19 cellular contexts compared by ENCODE assay signal in the genomic region with DNA sequence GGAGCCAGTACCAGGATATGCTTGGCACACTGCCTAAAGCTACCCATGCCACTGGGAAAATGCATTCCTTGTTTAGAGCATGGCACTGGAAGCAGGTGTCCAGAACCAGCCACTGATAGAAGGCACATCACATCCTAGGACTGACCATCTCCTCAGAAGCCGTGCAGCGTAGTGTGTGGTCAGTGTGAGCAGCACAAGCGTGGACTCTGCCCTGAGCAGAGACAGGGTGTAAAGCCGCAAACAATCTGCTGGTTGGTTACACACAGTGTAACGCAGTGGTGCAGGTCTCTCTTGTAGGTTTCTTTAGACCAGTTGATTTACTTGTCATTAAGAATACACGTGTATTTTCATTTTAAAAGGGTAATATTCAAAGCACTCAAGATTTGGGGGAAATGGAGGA.
DNase-seq lines count a peak whose midpoint lies in the region; ATAC-seq and TF ChIP-seq lines count a peak whose summit lies in the region.
"Had no signal": no experiment of that assay in that cellular context is flagged by ENCODE, and none has a peak within 500 bp of the region (broad histone marks: within the 10 kb centered on the region; RNA-seq: fewer than 3 reads in every experiment).

No MANE protein-coding gene starts in this region.

- no peaks in the 10 kb centered on the region for H3K27me3 ChIP-seq in right atrium auricular region
- no peaks in the 10 kb centered on the region for H3K27me3 ChIP-seq in aorta (ENCODE audit: control insufficient read depth in 1 of 2, insufficient read depth in 2 of 2, low read length in 1 of 2)
- H3K27me3 ChIP-seq: BLaER1, SJSA1 had no signal

- peaks cover 4% of the 10 kb centered on the region for H3K9me3 Mint-ChIP-seq in osteocyte (ENCODE audit: unreplicated experiment)

- DNase-seq in right atrium auricular region (ENCODE audit: low spot score): peak; percentile 52
- DNase-seq in left cardiac atrium: no peak
- DNase-seq in left lobe of liver (ENCODE audit: low spot score): no peak
- peak; percentile 32 for DNase-seq in osteocyte (ENCODE audit: extremely low spot score, unreplicated experiment)
- DNase-seq in NCI-H1930 (lab: John Stamatoyannopoulos, UW): no peak
- DNase-seq in aorta: no peak
- no peak for DNase-seq in AG20443 (ENCODE audit: low spot score)
- DNase-seq: CD4-positive, CD25-positive, alpha-beta regulatory T cell; H7; Kasumi-1; MG63; NCI-H2029 treated with DMSO at 0.1 percent for 48 hours; NCI-H2227 treated with DMSO at 0.1 percent for 48 hours; NCI-H526 treated with DMSO at 0.1 percent for 48 hours; Right ventricle myocardium superior; RPMI8226 had no signal

- no peaks in the 10 kb centered on the region for H3K36me3 Mint-ChIP-seq in osteocyte (ENCODE audit: unreplicated experiment)
- H3K36me3 Mint-ChIP-seq: CD4-positive, CD25-positive, alpha-beta regulatory T cell had no signal

- H3K27me3 Mint-ChIP-seq in osteocyte (ENCODE audit: unreplicated experiment): peaks cover 35% of the 10 kb centered on the region

- no peak overlapping the region for H3K27ac Mint-ChIP-seq in osteocyte (ENCODE audit: unreplicated experiment)
- H3K27ac Mint-ChIP-seq: CD4-positive, CD25-positive, alpha-beta regulatory T cell had no signal

- H3K36me3 ChIP-seq in right atrium auricular region: no peaks in the 10 kb centered on the region
- no peaks in the 10 kb centered on the region for H3K36me3 ChIP-seq in aorta (ENCODE audit: control insufficient read depth in 1 of 2, insufficient read depth in 2 of 2, low read length in 1 of 2)
- H3K36me3 ChIP-seq: BLaER1, MG63, SJSA1 had no signal

- H3K4me1 Mint-ChIP-seq in osteocyte (ENCODE audit: unreplicated experiment): no peaks in the 10 kb centered on the region
- H3K4me1 Mint-ChIP-seq: CD4-positive, CD25-positive, alpha-beta regulatory T cell had no signal

- H3K9me3 ChIP-seq in right atrium auricular region (no peaks in the 10 kb centered on the region), aorta (ENCODE audit: control insufficient read depth, low read length) (no peaks in the 10 kb centered on the region)
- H3K9me3 ChIP-seq: MG63, SJSA1 had no signal

- no peak overlapping the region for H3K4me3 Mint-ChIP-seq in osteocyte (ENCODE audit: unreplicated experiment)
- H3K4me3 Mint-ChIP-seq: CD4-positive, CD25-positive, alpha-beta regulatory T cell had no signal

- no peak overlapping the region for H3K27ac ChIP-seq in right atrium auricular region
- no peak overlapping the region for H3K27ac ChIP-seq in aorta (ENCODE audit: low read depth in 1 of 2, low read length in 2 of 2)
- H3K27ac ChIP-seq: BLaER1, SJSA1 had no signal

- TF ChIP-seq CTCF in right atrium auricular region (IDR thresholded peaks at IDR 0.05) (no peak), osteocyte (IDR thresholded peaks at IDR 0.05) (no peak)

- no peak overlapping the region for H3K4me3 ChIP-seq in right atrium auricular region
- no peak overlapping the region for H3K4me3 ChIP-seq in aorta (ENCODE audit: low read length in 2 of 2)
- H3K4me3 ChIP-seq: BLaER1, MG63, SJSA1 had no signal

- H3K4me1 ChIP-seq in right atrium auricular region (no peaks in the 10 kb centered on the region), aorta (ENCODE audit: control insufficient read depth in 1 of 2, insufficient read depth in 2 of 2, low read length in 2 of 2) (no peaks in the 10 kb centered on the region)
- H3K4me1 ChIP-seq: SJSA1 had no signal

- intact Hi-C loops in left cardiac atrium (cut with DNase I) (no loop called here), aorta (cut with DNase I) (no loop called here)

- WGBS in aorta, 2 donors: 92 to 96% methylated on average over 6 of the region's 6 CpGs

- ATAC-seq in left cardiac atrium: no peak
- ATAC-seq in left lobe of liver: peak; percentile 74
- no peak for ATAC-seq in aorta (ENCODE audit: low FRiP score)
- ATAC-seq in GM21515 (IDR thresholded peaks at IDR 0.05; ENCODE audit: unreplicated experiment): no peak

Comparison
In these comparisons a context has a peak if more than half of its experiments do, and no peak if none do; other contexts are left out.
1. DNase-seq: peak in right atrium auricular region (single experiment) and osteocyte (single experiment); none in left cardiac atrium (single experiment), left lobe of liver (single experiment), NCI-H1930 (0 of 2), aorta (0 of 2) and AG20443 (single experiment).